Comparison of ENCODE assay signal across 28 cellular contexts in genomic region chr13:87334176-87334575, GRCh38.
"Had no signal": no experiment of that assay in that cellular context is flagged by ENCODE, and none has a peak within 500 bp of the region (broad histone marks: within the 10 kb centered on the region; RNA-seq: fewer than 3 reads in every experiment).

No MANE protein-coding gene starts in this region.

- ATAC-seq: effector memory CD8-positive, alpha-beta T cell; esophagus mucosa; foreskin keratinocyte; gastrocnemius medialis; gastroesophageal sphincter; heart left ventricle; heart right ventricle had no signal

- H3K9me3 ChIP-seq: colonic mucosa, esophagus muscularis mucosa, esophagus squamous epithelium, gastrocnemius medialis, gastroesophageal sphincter had no signal

- DNase-seq: colonic mucosa; cortex of kidney; dermis blood vessel endothelial cell; dorsolateral prefrontal cortex; effector CD4-positive, alpha-beta T cell; effector CD8-positive, alpha-beta T cell; effector memory CD4-positive, alpha-beta T cell; effector memory CD8-positive, alpha-beta T cell; endodermal cell; erythroblast; esophagus squamous epithelium; foreskin fibroblast; foreskin keratinocyte; foreskin melanocyte; gastrocnemius medialis; glutamatergic neuron; head of caudate nucleus; heart left ventricle; heart right ventricle had no signal

- H3K27ac ChIP-seq: colonic mucosa, coronary artery, dorsolateral prefrontal cortex, epithelial cell of prostate, esophagus muscularis mucosa, esophagus squamous epithelium, foreskin keratinocyte, gastrocnemius medialis, gastroesophageal sphincter, heart left ventricle, heart right ventricle had no signal

- FAIRE-seq: colon, endometrium, endothelial cell of umbilical vein, frontal cortex had no signal

- H3K27me3 ChIP-seq: colonic mucosa, dorsolateral prefrontal cortex, esophagus muscularis mucosa, esophagus squamous epithelium, foreskin keratinocyte, gastrocnemius medialis, gastroesophageal sphincter, heart left ventricle, heart right ventricle had no signal

- H3K4me1 ChIP-seq: colonic mucosa, esophagus muscularis mucosa, foreskin keratinocyte, gastrocnemius medialis, gastroesophageal sphincter, heart left ventricle, heart right ventricle had no signal

- H3K36me3 ChIP-seq: colonic mucosa, esophagus muscularis mucosa, esophagus squamous epithelium, gastrocnemius medialis, gastroesophageal sphincter, heart left ventricle, heart right ventricle had no signal

- H3K4me3 ChIP-seq: colonic mucosa, coronary artery, dorsolateral prefrontal cortex, esophagus muscularis mucosa, esophagus squamous epithelium, gastrocnemius medialis, gastroesophageal sphincter, heart left ventricle, heart right ventricle had no signal
